In the genomic region with DNA sequence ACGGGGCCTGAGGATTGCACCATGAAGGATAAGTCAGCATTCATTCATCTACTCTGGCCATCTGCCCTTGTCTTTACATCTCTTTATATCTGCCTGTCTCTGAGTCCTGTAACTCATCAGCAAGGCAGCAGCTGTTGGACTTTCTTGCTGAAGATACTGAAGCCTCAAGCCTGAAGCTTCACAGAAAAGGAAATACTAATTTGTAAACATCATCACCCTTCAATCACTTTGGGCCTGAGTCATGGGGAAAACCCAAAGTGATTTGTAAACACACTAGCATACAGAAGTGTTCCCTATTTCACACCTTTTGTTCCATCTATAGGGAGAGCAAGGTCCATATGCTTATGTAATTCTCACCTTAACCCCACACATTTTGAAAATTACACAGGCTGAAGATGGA, we compare ENCODE assay signal across 33 cellular contexts.
DNase-seq lines count a peak whose midpoint lies in the region; FAIRE-seq and TF ChIP-seq lines count a peak whose summit lies in the region.
"Had no signal": no experiment of that assay in that cellular context is flagged by ENCODE, and none has a peak within 500 bp of the region (broad histone marks: within the 10 kb centered on the region; RNA-seq: fewer than 3 reads in every experiment).

No MANE protein-coding gene starts in this region.

- H3K14ac ChIP-seq in mesenchymal stem cell (ENCODE audit: low read length in 2 of 2) (no peak overlapping the region), H9 (ENCODE audit: insufficient read depth, low read length) (no peak overlapping the region)

- H4K5ac ChIP-seq in H9 (ENCODE audit: insufficient read length, low read depth, low read length): no peak overlapping the region

- H3K4me1 Mint-ChIP-seq in MCF 10A (ENCODE audit: insufficient read depth, unreplicated experiment): peaks cover 7% of the 10 kb centered on the region
- H3K4me1 Mint-ChIP-seq in H9: peaks cover 45 to 49% of the 10 kb centered on the region in 2 experiments
- no peaks in the 10 kb centered on the region for H3K4me1 Mint-ChIP-seq in activated CD4-positive, alpha-beta T cell treated with anti-CD3 and anti-CD28 coated beads, Interleukin-2, amount 10 ng/mL, durations not matched to agents 7 days and 5 days
- H3K4me1 Mint-ChIP-seq: CD4-positive, CD25-positive, alpha-beta regulatory T cell; immature natural killer cell; naive thymus-derived CD4-positive, alpha-beta T cell had no signal

- no peak overlapping the region for H2BK120ac ChIP-seq in mesenchymal stem cell (ENCODE audit: low read depth, low read length)
- H2BK120ac ChIP-seq in H9 (ENCODE audit: low read depth, low read length, poor library complexity, severe bottlenecking): no peak overlapping the region

- H2AK5ac ChIP-seq in mesenchymal stem cell (ENCODE audit: low read length, severe bottlenecking): no peak overlapping the region
- H2AK5ac ChIP-seq in H9 (ENCODE audit: insufficient read length, low read length): no peak overlapping the region

- TF ChIP-seq CTCF in MCF 10A (IDR thresholded peaks at IDR 0.05; ENCODE audit: unreplicated experiment) (no peak), breast epithelium (IDR thresholded peaks at IDR 0.05) (no peak), bronchial epithelial cell (IDR thresholded peaks at IDR 0.05; ENCODE audit: insufficient read depth, low read length, severe bottlenecking) (no peak), H9 (conservative IDR thresholded peaks at IDR 0.05) (no peak), colonic mucosa (IDR thresholded peaks at IDR 0.05) (no peak)

- H4K91ac ChIP-seq in mesenchymal stem cell (ENCODE audit: low read length) (no peak overlapping the region), H9 (ENCODE audit: insufficient read length, low read depth, low read length) (no peak overlapping the region)

- 12% methylated on average over 1 of the region's 1 CpG for WGBS in mesenchymal stem cell
- WGBS in H9 (ENCODE audit: extremely low coverage, insufficient read length, low lambda C conversion rate): no CpG with 5 or more reads among the region's 1 CpG

- POLR2A ChIA-PET in MCF 10A (lab: Yijun Ruan, JAX): interaction anchor here (0.7 kb wide), 1 partner anchor 72 kb away, joined by 3 read pairs; no protein-coding TSS in a partner anchor
- POLR2A ChIA-PET in activated CD4-positive, alpha-beta T cell treated with anti-CD3 and anti-CD28 coated beads, Interleukin-2, amount 10 ng/mL, durations not matched to agents 7 days and 5 days (lab: Charles Lee): no interaction called here

- H3K27ac Mint-ChIP-seq in MCF 10A (ENCODE audit: low read depth, unreplicated experiment) (no peak overlapping the region), H9 (no peak overlapping the region)
- H3K27ac Mint-ChIP-seq in activated CD4-positive, alpha-beta T cell treated with anti-CD3 and anti-CD28 coated beads, Interleukin-2, amount 10 ng/mL, durations not matched to agents 7 days and 5 days: no peak overlapping the region
- H3K27ac Mint-ChIP-seq: activated naive CD4-positive, alpha-beta T cell treated with anti-CD3 and anti-CD28 coated beads for 36 hours; activated T-helper 1 cell treated with anti-CD3 and anti-CD28 coated beads, Interleukin-12 subunit alpha, Interleukin-12 subunit beta, Interleukin-2, Interleukin-4 antibody, amounts not matched to agents 30 ng/mL and 10 ng/mL and 1 ng/mL, durations not matched to agents 14 hours and 24 hours and 36 hours; CD4-positive, CD25-positive, alpha-beta regulatory T cell; effector memory CD8-positive, alpha-beta T cell; immature natural killer cell; naive thymus-derived CD4-positive, alpha-beta T cell; stimulated activated naive CD8-positive, alpha-beta T cell treated with anti-CD3 and anti-CD28 coated beads, Interleukin-15, Interleukin-2, amounts not matched to agents 100 ng/mL and 50 ng/mL, for 24 hours had no signal

- H3K9me3 Mint-ChIP-seq in MCF 10A (ENCODE audit: unreplicated experiment) (no peaks in the 10 kb centered on the region), H9 (no peaks in the 10 kb centered on the region)
- peaks cover 10% of the 10 kb centered on the region for H3K9me3 Mint-ChIP-seq in activated CD4-positive, alpha-beta T cell treated with anti-CD3 and anti-CD28 coated beads, Interleukin-2, amount 10 ng/mL, durations not matched to agents 7 days and 5 days

- H3K4me1 ChIP-seq in breast epithelium (no peaks in the 10 kb centered on the region), mesenchymal stem cell (ENCODE audit: control insufficient read depth, insufficient read depth, low read depth, low read length) (no peaks in the 10 kb centered on the region), H9 (ENCODE audit: insufficient read depth, low read length) (peaks cover 8% of the 10 kb centered on the region; the same call in 1 of the 2 replicates), colonic mucosa (no peaks in the 10 kb centered on the region)
- H3K4me1 ChIP-seq: adrenal gland, gastrocnemius medialis had no signal

- DNase-seq in MCF 10A (ENCODE audit: unreplicated experiment) (peak; percentile 29), breast epithelium (ENCODE audit: low spot score in 2 of 2) (no peak), bronchial epithelial cell (ENCODE audit: low read depth) (peak; percentile 39), mesenchymal stem cell (peak; percentile 52), H9 (no peak), colonic mucosa (no peak)
- DNase-seq in activated CD4-positive, alpha-beta T cell treated with anti-CD3 and anti-CD28 coated beads for 4 hours: no peak
- no peak for DNase-seq in activated CD4-positive, alpha-beta T cell treated with anti-CD3 and anti-CD28 coated beads, Interleukin-2, amount 10 ng/mL, durations not matched to agents 7 days and 5 days
- DNase-seq: activated naive CD4-positive, alpha-beta T cell treated with anti-CD3 and anti-CD28 coated beads for 36 hours; adrenal gland; CD4-positive, CD25-positive, alpha-beta regulatory T cell; effector memory CD8-positive, alpha-beta T cell; gastrocnemius medialis; GOT3; hypothalamus; immature natural killer cell; naive thymus-derived CD4-positive, alpha-beta T cell; NCI-H1436; NCI-H2107; NCI-H446; NK-92 treated with Interleukin-12 subunit alpha and Interleukin-12 subunit beta, amount 100 ng/mL, for 24 hours; occipital lobe; SIG-M5; SW 1271; T-helper 9 cell had no signal

- no peak overlapping the region for H2AFZ ChIP-seq in mesenchymal stem cell (ENCODE audit: low read depth, low read length)
- H2AFZ ChIP-seq in H9 (ENCODE audit: low read length): no peak overlapping the region

- H3K4ac ChIP-seq in mesenchymal stem cell (ENCODE audit: low read depth in 1 of 2, low read length in 2 of 2) (no peak overlapping the region), H9 (ENCODE audit: low read depth, low read length) (no peak overlapping the region)

- H3K79me2 ChIP-seq in H9 (ENCODE audit: insufficient read depth, low read length): no peaks in the 10 kb centered on the region

- H3K18ac ChIP-seq in mesenchymal stem cell (ENCODE audit: low read depth in 1 of 2, low read length in 2 of 2): no peak overlapping the region
- H3K18ac ChIP-seq in H9 (ENCODE audit: insufficient read length, low read depth, low read length): no peak overlapping the region

- H3K36me3 ChIP-seq in breast epithelium: no peaks in the 10 kb centered on the region
- H3K36me3 ChIP-seq in bronchial epithelial cell (ENCODE audit: control insufficient read depth, insufficient read depth, low read length): no peaks in the 10 kb centered on the region
- no peaks in the 10 kb centered on the region for H3K36me3 ChIP-seq in mesenchymal stem cell (ENCODE audit: control insufficient read depth in 1 of 2, insufficient read depth in 2 of 2, low read depth in 1 of 2, low read length in 2 of 2)
- no peaks in the 10 kb centered on the region for H3K36me3 ChIP-seq in colonic mucosa
- H3K36me3 ChIP-seq: adrenal gland, gastrocnemius medialis, thoracic aorta had no signal

- intact Hi-C loops in MCF 10A (cut with micrococcal nuclease): no loop called here
- intact Hi-C loops in breast epithelium (cut with DNase I; ENCODE audit: low total_unique reads): no loop called here
- intact Hi-C loops in colonic mucosa (cut with DNase I): no loop called here

- H2BK12ac ChIP-seq in mesenchymal stem cell (ENCODE audit: low read length in 2 of 2) (no peak overlapping the region), H9 (ENCODE audit: insufficient read length, low read depth, low read length) (no peak overlapping the region)

- no peak overlapping the region for H3K4me3 Mint-ChIP-seq in MCF 10A (ENCODE audit: unreplicated experiment)
- H3K4me3 Mint-ChIP-seq in H9: no peak overlapping the region
- H3K4me3 Mint-ChIP-seq in activated CD4-positive, alpha-beta T cell treated with anti-CD3 and anti-CD28 coated beads, Interleukin-2, amount 10 ng/mL, durations not matched to agents 7 days and 5 days: no peak overlapping the region
- H3K4me3 Mint-ChIP-seq: activated naive CD4-positive, alpha-beta T cell treated with anti-CD3 and anti-CD28 coated beads for 36 hours; activated T-helper 1 cell treated with anti-CD3 and anti-CD28 coated beads, Interleukin-12 subunit alpha, Interleukin-12 subunit beta, Interleukin-2, Interleukin-4 antibody, amounts not matched to agents 30 ng/mL and 10 ng/mL and 1 ng/mL, durations not matched to agents 14 hours and 24 hours and 36 hours; brain; CD4-positive, CD25-positive, alpha-beta regulatory T cell; effector memory CD8-positive, alpha-beta T cell; immature natural killer cell; naive thymus-derived CD4-positive, alpha-beta T cell; stimulated activated naive CD8-positive, alpha-beta T cell treated with anti-CD3 and anti-CD28 coated beads, Interleukin-15, Interleukin-2, amounts not matched to agents 100 ng/mL and 50 ng/mL, for 24 hours had no signal

- CTCF ChIA-PET in MCF 10A (lab: Yijun Ruan, JAX): interaction anchor here (0.6 to 1.3 kb wide), 2 partner anchors 56 to 68 kb away, joined by 3 read pairs; no protein-coding TSS in a partner anchor
- CTCF ChIA-PET in activated CD4-positive, alpha-beta T cell treated with anti-CD3 and anti-CD28 coated beads, Interleukin-2, amount 10 ng/mL, durations not matched to agents 7 days and 5 days (lab: Charles Lee): no interaction called here

- no peak overlapping the region for H3K56ac ChIP-seq in H9 (ENCODE audit: insufficient read length, low read depth, low read length)

- H3K9ac ChIP-seq in mesenchymal stem cell (ENCODE audit: low read length) (no peak overlapping the region), H9 (ENCODE audit: extremely low read depth, insufficient read length, low read length) (no peak overlapping the region), colonic mucosa (ENCODE audit: low read depth in 2 of 2, low read length in 2 of 2) (no peak overlapping the region)

- no TSS peak for BruUV-seq in MCF 10A (replicated peaks; lab: Mats Ljungman, UMichigan)

- H3K4me2 ChIP-seq in mesenchymal stem cell (ENCODE audit: low read length, poor library complexity, severe bottlenecking) (no peak overlapping the region), H9 (ENCODE audit: insufficient read depth, insufficient read length, low read length) (no peak overlapping the region)

- H3K9me3 ChIP-seq in breast epithelium (no peaks in the 10 kb centered on the region), mesenchymal stem cell (ENCODE audit: control insufficient read depth, low read length) (no peaks in the 10 kb centered on the region), H9 (ENCODE audit: control insufficient read depth, low read depth, low read length) (no peaks in the 10 kb centered on the region), colonic mucosa (no peaks in the 10 kb centered on the region)
- H3K9me3 ChIP-seq: adrenal gland, gastrocnemius medialis, thoracic aorta had no signal

- no peaks in the 10 kb centered on the region for H4K20me1 ChIP-seq in H9 (ENCODE audit: control insufficient read depth, insufficient read depth, insufficient read length)

- H3T11ph ChIP-seq in H9 (ENCODE audit: low read length): no peak overlapping the region

- H3K27ac ChIP-seq in breast epithelium (no peak overlapping the region), mesenchymal stem cell (ENCODE audit: low read length, poor library complexity, severe bottlenecking) (no peak overlapping the region), H9 (ENCODE audit: insufficient read length, low read depth, low read length) (no peak overlapping the region), colonic mucosa (no peak overlapping the region)
- H3K27ac ChIP-seq: adrenal gland, gastrocnemius medialis, skin epidermis, thoracic aorta had no signal

- no peak overlapping the region for H2BK20ac ChIP-seq in H9 (ENCODE audit: low read depth, low read length, poor library complexity, severe bottlenecking)

- H3K27me3 ChIP-seq in breast epithelium (no peaks in the 10 kb centered on the region), bronchial epithelial cell (ENCODE audit: control insufficient read depth, insufficient read depth, low read length) (no peaks in the 10 kb centered on the region), mesenchymal stem cell (ENCODE audit: control insufficient read depth in 1 of 2, insufficient read depth in 1 of 2, low read length in 2 of 2) (no peaks in the 10 kb centered on the region), H9 (ENCODE audit: insufficient read depth, low read length) (no peaks in the 10 kb centered on the region), colonic mucosa (no peaks in the 10 kb centered on the region)
- H3K27me3 ChIP-seq: adrenal gland, gastrocnemius medialis had no signal

- H4K8ac ChIP-seq in mesenchymal stem cell (ENCODE audit: low read length) (no peak overlapping the region), H9 (replicated peaks; ENCODE audit: insufficient read length, low read depth, low read length) (no peak overlapping the region)

- no peaks in the 10 kb centered on the region for H3K23me2 ChIP-seq in H9 (ENCODE audit: insufficient read length, low read depth, low read length, poor library complexity, severe bottlenecking)

- no peak overlapping the region for H2BK5ac ChIP-seq in mesenchymal stem cell (ENCODE audit: low read depth, low read length, poor library complexity, severe bottlenecking)
- H2BK5ac ChIP-seq in H9 (ENCODE audit: insufficient read length, low read length): no peak overlapping the region

- H3K4me3 ChIP-seq in breast epithelium (no peak overlapping the region), bronchial epithelial cell (ENCODE audit: low read depth, low read length) (no peak overlapping the region), mesenchymal stem cell (ENCODE audit: insufficient read depth in 1 of 2, low read depth in 1 of 2, low read length in 2 of 2) (no peak overlapping the region), colonic mucosa (no peak overlapping the region)
- H3K4me3 ChIP-seq: adrenal gland, gastrocnemius medialis, skin epidermis, thoracic aorta had no signal

- H3K27me3 Mint-ChIP-seq in MCF 10A (ENCODE audit: insufficient read depth, unreplicated experiment) (no peaks in the 10 kb centered on the region), H9 (ENCODE audit: low read depth) (no peaks in the 10 kb centered on the region)
- H3K27me3 Mint-ChIP-seq in activated CD4-positive, alpha-beta T cell treated with anti-CD3 and anti-CD28 coated beads, Interleukin-2, amount 10 ng/mL, durations not matched to agents 7 days and 5 days: no peaks in the 10 kb centered on the region
- H3K27me3 Mint-ChIP-seq: brain; CD4-positive, CD25-positive, alpha-beta regulatory T cell; effector memory CD8-positive, alpha-beta T cell; naive thymus-derived CD4-positive, alpha-beta T cell; stimulated activated naive CD8-positive, alpha-beta T cell treated with anti-CD3 and anti-CD28 coated beads, Interleukin-15, Interleukin-2, amounts not matched to agents 100 ng/mL and 50 ng/mL, for 24 hours had no signal

- no peak for FAIRE-seq in bronchial epithelial cell (lab: Jason Lieb, UNC)
- FAIRE-seq: A204.1, D721Med, urothelium cell line had no signal

- H2BK15ac ChIP-seq in mesenchymal stem cell (ENCODE audit: low read depth, poor library complexity, severe bottlenecking) (no peak overlapping the region), H9 (ENCODE audit: low read depth, low read length) (no peak overlapping the region)

- H3K23ac ChIP-seq in mesenchymal stem cell (ENCODE audit: low read length in 2 of 2) (no peak overlapping the region), H9 (ENCODE audit: insufficient read length, low read depth, low read length) (no peak overlapping the region)

- no peaks in the 10 kb centered on the region for H3K36me3 Mint-ChIP-seq in MCF 10A (ENCODE audit: insufficient read depth, unreplicated experiment)
- H3K36me3 Mint-ChIP-seq in H9 (ENCODE audit: insufficient read depth in 1 of 3, low read depth in 3 of 3): no peaks in the 10 kb centered on the region; a peak in 1 of 7 replicates
- H3K36me3 Mint-ChIP-seq in activated CD4-positive, alpha-beta T cell treated with anti-CD3 and anti-CD28 coated beads, Interleukin-2, amount 10 ng/mL, durations not matched to agents 7 days and 5 days (ENCODE audit: low read depth): no peaks in the 10 kb centered on the region
- H3K36me3 Mint-ChIP-seq: brain; CD4-positive, CD25-positive, alpha-beta regulatory T cell; immature natural killer cell; naive thymus-derived CD4-positive, alpha-beta T cell had no signal

- TF ChIP-seq POLR2A in breast epithelium (IDR thresholded peaks at IDR 0.05): no peak

- no peaks in the 10 kb centered on the region for H3K79me1 ChIP-seq in mesenchymal stem cell (replicated peaks; ENCODE audit: low read length, poor library complexity, severe bottlenecking)
- H3K79me1 ChIP-seq in H9 (ENCODE audit: insufficient read depth, low read depth, low read length, poor library complexity, severe bottlenecking): no peaks in the 10 kb centered on the region

Comparison
In these comparisons a context has a peak if more than half of its experiments do, and no peak if none do; other contexts are left out.
1. DNase-seq: peak in MCF 10A (single experiment), bronchial epithelial cell (single experiment) and mesenchymal stem cell (single experiment); none in breast epithelium (0 of 2), H9 (single experiment), activated CD4-positive, alpha-beta T cell treated with anti-CD3 and anti-CD28 coated beads for 4 hours (0 of 2), activated CD4-positive, alpha-beta T cell treated with anti-CD3 and anti-CD28 coated beads, Interleukin-2, amount 10 ng/mL, durations not matched to agents 7 days and 5 days (single experiment) and colonic mucosa (single experiment).